8 cellular contexts compared by ENCODE assay signal in the genomic region with DNA sequence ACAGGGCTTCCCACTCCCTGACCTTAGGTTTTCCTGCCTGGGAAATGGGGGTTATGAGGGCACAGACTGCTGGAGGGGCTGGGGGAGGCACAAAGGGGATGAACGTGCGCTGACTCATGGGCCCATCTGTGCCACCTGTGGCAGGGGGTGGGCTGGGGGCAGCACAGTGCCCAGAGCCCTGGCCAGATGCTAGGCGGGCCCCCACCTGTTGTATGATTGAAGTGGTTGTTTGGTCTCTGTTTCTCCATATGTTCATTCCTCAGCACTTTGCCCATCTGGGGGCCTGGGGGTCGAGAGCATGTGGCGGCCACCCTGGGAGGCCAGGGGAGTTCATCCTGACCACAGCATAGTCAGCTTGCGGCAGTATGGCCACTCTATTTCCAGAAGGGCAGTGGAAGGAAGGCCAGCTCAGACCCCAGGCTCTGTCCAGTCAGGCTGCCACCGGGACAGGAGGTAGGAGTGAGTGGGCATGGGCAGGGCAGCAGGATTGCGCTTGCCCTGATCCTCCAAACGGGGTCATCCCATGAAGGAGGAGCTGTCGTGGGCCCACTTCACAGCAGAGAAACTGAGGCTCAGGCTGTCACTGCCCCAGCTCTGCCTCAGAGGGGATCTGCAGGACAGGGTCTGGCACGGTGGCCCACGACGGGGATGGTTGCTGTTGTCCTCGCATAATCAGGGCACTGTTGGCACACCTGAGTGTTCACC. TPM values are rescaled to one million over a fixed set of nuclear protein-coding genes. Genes with fewer than 3 reads are reported as not detected.
DNase-seq lines count a peak whose midpoint lies in the region; ATAC-seq and TF ChIP-seq lines count a peak whose summit lies in the region.

No MANE protein-coding gene starts in this region.

- no peak for TF ChIP-seq CTCF in SK-N-SH (IDR thresholded peaks at IDR 0.05)

- H3K9me2 ChIP-seq in SK-N-SH = no peaks in the 10 kb centered on the region

- TF ChIP-seq EP300 in SK-N-SH (IDR thresholded peaks at IDR 0.05; ENCODE audit: borderline replicate concordance in 1 of 2, low read depth in 1 of 2, low read length in 1 of 2) = no peak

- H3K4me1 ChIP-seq in SK-N-SH (ENCODE audit: control insufficient read depth in 1 of 2, insufficient read depth in 2 of 2, low read depth in 1 of 2, low read length in 1 of 2) = peaks cover 8 to 44% of the 10 kb centered on the region in 2 experiments; a peak in 3 of 4 replicates

- no peaks in the 10 kb centered on the region for H3K27me3 ChIP-seq in SK-N-SH (ENCODE audit: insufficient read depth)

- CTCF ChIA-PET in SK-N-SH (lab: Yijun Ruan, JAX) = interaction anchor here (1.4 to 2.4 kb wide), 3 partner anchors 20 to 431 kb away, joined by 4 to 5 read pairs (median 5); no protein-coding TSS in a partner anchor

- TF ChIP-seq RAD21 in SK-N-SH (IDR thresholded peaks at IDR 0.05; ENCODE audit: low read length) = no peak

- H3K4me3 Mint-ChIP-seq in activated naive CD8-positive, alpha-beta T cell = peak overlapping the region; percentile 88
- peak overlapping the region; percentile 86 to 89 (median 87) for H3K4me3 Mint-ChIP-seq in immature natural killer cell

- H3K36me3 Mint-ChIP-seq in activated naive CD8-positive, alpha-beta T cell = no peaks in the 10 kb centered on the region
- no peaks in the 10 kb centered on the region for H3K36me3 Mint-ChIP-seq in immature natural killer cell

- no peaks in the 10 kb centered on the region for H4K20me1 ChIP-seq in SK-N-SH (ENCODE audit: insufficient read depth)

- peak overlapping the region; percentile 99 for H3K4me2 ChIP-seq in SK-N-SH

- peak overlapping the region; percentile 83 to 92 for H3K4me3 ChIP-seq in SK-N-SH (ENCODE audit: low read depth in 2 of 2, low read length in 1 of 2)

- peaks cover 4% of the 10 kb centered on the region for H3F3A ChIP-seq in SK-N-SH (replicated peaks; ENCODE audit: insufficient read depth)

- H3K27me3 Mint-ChIP-seq in activated naive CD8-positive, alpha-beta T cell = no peaks in the 10 kb centered on the region
- peaks cover 7 to 14% (median 13%) of the 10 kb centered on the region in 3 donors for H3K27me3 Mint-ChIP-seq in immature natural killer cell (ENCODE audit: low read depth in 3 of 3)

- peak overlapping the region; percentile 65; the same call in 1 of the 2 replicates for H2AFZ ChIP-seq in SK-N-SH (ENCODE audit: low read depth)

- H3K27ac Mint-ChIP-seq in activated naive CD8-positive, alpha-beta T cell = peak overlapping the region; percentile 91
- peak overlapping the region; percentile 70 to 94 (median 92) for H3K27ac Mint-ChIP-seq in immature natural killer cell

- POLR2A ChIA-PET in SK-N-SH (lab: Yijun Ruan, JAX) = no interaction called here

- peaks cover 23% of the 10 kb centered on the region; the same call in 1 of the 2 replicates for H3K79me2 ChIP-seq in SK-N-SH (ENCODE audit: insufficient read depth)

- ATAC-seq in SK-N-SH treated with all-trans-retinoic acid at 6 μM for 48 hours = no peak
- ATAC-seq in HG02759 (IDR thresholded peaks at IDR 0.05; ENCODE audit: unreplicated experiment) = no peak

- peak overlapping the region; percentile 75 for H3K9ac ChIP-seq in SK-N-SH

- peaks cover 56% of the 10 kb centered on the region for H3K4me1 Mint-ChIP-seq in activated naive CD8-positive, alpha-beta T cell (ENCODE audit: low read depth)
- peaks cover 28 to 30% of the 10 kb centered on the region in 2 donors for H3K4me1 Mint-ChIP-seq in immature natural killer cell

- 100% methylated on average over 4 of the region's 14 CpGs for WGBS in SK-N-SH (ENCODE audit: low lambda C conversion rate)

- DNase-seq in SK-N-SH (no peak), immature natural killer cell (no peak), substantia nigra (lab: John Stamatoyannopoulos, UW) (no peak), NCI-H187 treated with DMSO at 0.1 percent for 48 hours (lab: John Stamatoyannopoulos, UW) (no peak), globus pallidus (ENCODE audit: low spot score) (no peak)

- no peaks in the 10 kb centered on the region for H3K9me3 Mint-ChIP-seq in activated naive CD8-positive, alpha-beta T cell (ENCODE audit: low read depth)
- no peaks in the 10 kb centered on the region for H3K9me3 Mint-ChIP-seq in immature natural killer cell

- H3K27ac ChIP-seq in SK-N-SH (ENCODE audit: low read depth in 2 of 2, low read length in 1 of 2) (peak overlapping the region; percentile 68 to 70; a peak in 2 of 4 replicates), substantia nigra (ENCODE audit: low read depth, low read length, poor library complexity, severe bottlenecking) (peak overlapping the region; percentile 74)

- peaks cover 0 to 2% of the 10 kb centered on the region in 2 experiments for H3K36me3 ChIP-seq in SK-N-SH (replicated peaks in 1 of 2; ENCODE audit: control insufficient read depth in 1 of 2, insufficient read depth in 2 of 2, low read length in 1 of 2)

- no peaks in the 10 kb centered on the region for H3K9me3 ChIP-seq in SK-N-SH

TF ChIP-seq in SK-N-SH, 30 proteins besides CTCF, POLR2A, EP300 and RAD21 (continues in another document):
- no peak for TF ChIP-seq POLR2AphosphoS5 (IDR thresholded peaks at IDR 0.05; ENCODE audit: low read depth, low read length)
- TF ChIP-seq, protein P1, sequence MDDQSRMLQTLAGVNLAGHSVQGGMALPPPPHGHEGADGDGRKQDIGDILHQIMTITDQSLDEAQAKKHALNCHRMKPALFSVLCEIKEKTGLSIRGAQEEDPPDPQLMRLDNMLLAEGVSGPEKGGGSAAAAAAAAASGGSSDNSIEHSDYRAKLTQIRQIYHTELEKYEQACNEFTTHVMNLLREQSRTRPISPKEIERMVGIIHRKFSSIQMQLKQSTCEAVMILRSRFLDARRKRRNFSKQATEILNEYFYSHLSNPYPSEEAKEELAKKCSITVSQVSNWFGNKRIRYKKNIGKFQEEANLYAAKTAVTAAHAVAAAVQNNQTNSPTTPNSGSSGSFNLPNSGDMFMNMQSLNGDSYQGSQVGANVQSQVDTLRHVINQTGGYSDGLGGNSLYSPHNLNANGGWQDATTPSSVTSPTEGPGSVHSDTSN (IDR thresholded peaks at IDR 0.05) = no peak
- TF ChIP-seq NRF1 (IDR thresholded peaks at IDR 0.05; ENCODE audit: low read depth, low read length) = no peak
- TF ChIP-seq FOSL2 (IDR thresholded peaks at IDR 0.05; ENCODE audit: borderline replicate concordance, low read depth) = no peak
- TF ChIP-seq RCOR1 (IDR thresholded peaks at IDR 0.05; ENCODE audit: low read length) = no peak
- no peak for TF ChIP-seq RXRA (IDR thresholded peaks at IDR 0.05; ENCODE audit: borderline replicate concordance, low read depth)
- no peak for TF ChIP-seq MEF2A (IDR thresholded peaks at IDR 0.05; ENCODE audit: borderline replicate concordance, low read depth)
- no peak for TF ChIP-seq GABPA (IDR thresholded peaks at IDR 0.05; ENCODE audit: low read depth)
- no peak for TF ChIP-seq FOXJ3 (CRISPR knock-in tag; IDR thresholded peaks at IDR 0.05)

TF ChIP-seq in SK-N-SH treated with all-trans-retinoic acid at 6 μM for 48 hours, 23 proteins besides CTCF, POLR2A, EP300 and RAD21:
- no peak for TF ChIP-seq ZFP3 (CRISPR knock-in tag; IDR thresholded peaks at IDR 0.05)
- TF ChIP-seq BACH2 (CRISPR knock-in tag; IDR thresholded peaks at IDR 0.05; ENCODE audit: borderline replicate concordance) = no peak

RNA-seq across cellular contexts. Expression of a gene that starts 0.8 kb away (rescaled TPM):
- 23.2 and 31.7 TPM in 2 replicates for polyA plus RNA-seq in SK-N-SH (2012; rRNA removed)
- 12.9 and 25.6 TPM in 2 replicates for polyA plus RNA-seq in SK-N-SH (2012; cell fraction: cytosol; rRNA removed)
- polyA plus RNA-seq in SK-N-SH (2012; cell fraction: nucleus; rRNA removed) = 14.4 and 14.8 TPM in 2 replicates
- polyA plus RNA-seq in immature natural killer cell = 10 to 100 TPM; 51.3 to 91.0 (median 54.0) TPM

RNA-seq across cellular contexts. Expression of a gene that starts 38.9 kb away (rescaled TPM):
- polyA plus RNA-seq in SK-N-SH (2012; rRNA removed) = 141 and 165 TPM in 2 replicates
- 70.5 and 92.4 TPM in 2 replicates for polyA plus RNA-seq in SK-N-SH (2012; cell fraction: cytosol; rRNA removed)
- 149 and 161 TPM in 2 replicates for polyA plus RNA-seq in SK-N-SH (2012; cell fraction: nucleus; rRNA removed)
- polyA plus RNA-seq in immature natural killer cell = 100 to 1,000 TPM in 1 of 3 donors, 10 to 100 TPM in 2; 55.1 to 105 (median 78.8) TPM

RNA-seq across cellular contexts. Expression of a gene that starts 49.0 kb away (rescaled TPM):
- polyA plus RNA-seq in SK-N-SH (2012; rRNA removed) = 0.12 and 0.36 TPM in 2 replicates
- 0.40 and 1.2 TPM in 2 replicates for polyA plus RNA-seq in SK-N-SH (2012; cell fraction: cytosol; rRNA removed)
- polyA plus RNA-seq in SK-N-SH (2012; cell fraction: nucleus; rRNA removed) = 1.8 and 5.0 TPM in 2 replicates
- polyA plus RNA-seq in immature natural killer cell = not detected
